Comparison of ENCODE assay signal across 1 cellular context in genomic region chr1:26922201-26922729, GRCh38.
TF ChIP-seq lines count a peak whose summit lies in the region.

No MANE protein-coding gene starts in this region.

TF ChIP-seq in endothelial cell of umbilical vein, 7 proteins besides CTCF, POLR2A, EP300 and RAD21:
- no peak for TF ChIP-seq EZH2 (IDR thresholded peaks at IDR 0.05; ENCODE audit: borderline replicate concordance, low read depth, low read length, severe bottlenecking)
- TF ChIP-seq JUN (IDR thresholded peaks at IDR 0.05; ENCODE audit: borderline replicate concordance, insufficient read depth, insufficient read length, low read depth), result no peak
- TF ChIP-seq FOS (IDR thresholded peaks at IDR 0.05; ENCODE audit: borderline replicate concordance, insufficient read depth, low read length), result no peak
- peak; percentile 72 for TF ChIP-seq MAX (IDR thresholded peaks at IDR 0.05; ENCODE audit: insufficient read depth, insufficient read length)
- TF ChIP-seq MYC (IDR thresholded peaks at IDR 0.05; ENCODE audit: low read depth, low read length), result no peak
- TF ChIP-seq POLR2AphosphoS5 (IDR thresholded peaks at IDR 0.05; ENCODE audit: insufficient read depth, low read depth, low read length), result peak; percentile 3
- no peak for TF ChIP-seq GATA2 (IDR thresholded peaks at IDR 0.05; ENCODE audit: insufficient read depth, insufficient read length, low read depth, low read length)
